In genomic region chr22:15665478-15665877, GRCh38 we compare ENCODE assay signal across 4 cellular contexts. TPM values are rescaled to one million over a fixed set of nuclear protein-coding genes. Genes with fewer than 3 reads are reported as not detected.
"Had no signal": no experiment of that assay in that cellular context is flagged by ENCODE, and none has a peak within 500 bp of the region (broad histone marks: within the 10 kb centered on the region; RNA-seq: fewer than 3 reads in every experiment).

No MANE protein-coding gene starts in this region.

RNA-seq across cellular contexts. Expression of gene POTEH, which starts 24.3 kb away (rescaled TPM):
- total RNA-seq: M059J, PC-9, Right ventricle myocardium superior, SJSA1 had no signal
